In the genomic region with DNA sequence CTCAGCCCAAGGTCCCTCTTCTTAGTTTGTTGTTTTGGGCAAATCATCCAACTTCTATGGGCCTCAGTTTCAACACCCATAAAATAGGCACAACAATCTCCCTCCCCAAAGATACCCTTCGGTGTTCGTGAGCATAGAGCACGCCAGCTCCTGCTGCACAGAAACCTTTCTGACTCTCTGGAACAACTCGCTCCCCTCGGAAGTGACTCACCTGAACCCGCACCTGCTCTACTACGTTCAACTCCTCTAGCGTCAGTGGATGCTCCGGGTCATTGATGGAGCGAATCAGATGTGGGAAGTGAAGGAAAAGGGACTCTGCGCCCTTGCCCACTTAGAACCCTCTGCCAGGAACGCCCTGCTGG, we compare ENCODE assay signal across 1 cellular context.
A peak's percentile ranks its signal among the peaks of the same experiment; 100 is the strongest.
TF ChIP-seq lines count a peak whose summit lies in the region.

No MANE protein-coding gene starts in this region.

TF ChIP-seq in HepG2, 621 proteins besides CTCF, POLR2A, EP300 and RAD21 (continued from another document):
- TF ChIP-seq, protein P1, sequence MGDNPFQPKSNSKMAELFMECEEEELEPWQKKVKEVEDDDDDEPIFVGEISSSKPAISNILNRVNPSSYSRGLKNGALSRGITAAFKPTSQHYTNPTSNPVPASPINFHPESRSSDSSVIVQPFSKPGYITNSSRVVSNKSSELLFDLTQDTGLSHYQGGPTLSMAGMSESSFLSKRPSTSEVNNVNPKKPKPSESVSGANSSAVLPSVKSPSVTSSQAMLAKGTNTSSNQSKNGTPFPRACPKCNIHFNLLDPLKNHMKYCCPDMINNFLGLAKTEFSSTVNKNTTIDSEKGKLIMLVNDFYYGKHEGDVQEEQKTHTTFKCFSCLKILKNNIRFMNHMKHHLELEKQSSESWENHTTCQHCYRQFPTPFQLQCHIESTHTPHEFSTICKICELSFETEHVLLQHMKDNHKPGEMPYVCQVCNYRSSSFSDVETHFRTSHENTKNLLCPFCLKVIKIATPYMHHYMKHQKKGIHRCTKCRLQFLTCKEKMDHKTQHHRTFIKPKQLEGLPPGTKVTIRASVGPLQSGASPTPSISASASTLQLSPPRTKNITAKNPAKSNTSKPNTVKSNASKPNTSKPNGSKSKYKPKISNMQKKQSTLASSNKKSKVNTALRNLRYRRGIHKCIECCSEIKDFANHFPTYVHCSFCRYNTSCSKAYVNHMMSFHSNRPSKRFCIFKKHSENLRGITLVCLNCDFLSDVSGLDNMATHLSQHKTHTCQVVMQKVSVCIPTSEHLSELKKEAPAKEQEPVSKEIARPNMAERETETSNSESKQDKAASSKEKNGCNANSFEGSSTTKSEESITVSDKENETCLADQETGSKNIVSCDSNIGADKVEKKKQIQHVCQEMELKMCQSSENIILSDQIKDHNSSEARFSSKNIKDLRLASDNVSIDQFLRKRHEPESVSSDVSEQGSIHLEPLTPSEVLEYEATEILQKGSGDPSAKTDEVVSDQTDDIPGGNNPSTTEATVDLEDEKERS (CRISPR knock-in tag; IDR thresholded peaks at IDR 0.05) = no peak
- TF ChIP-seq ZNF737 (CRISPR knock-in tag; IDR thresholded peaks at IDR 0.05; ENCODE audit: borderline replicate concordance) (0 out of 2 replicates have a peak, but pooled peaks have one; percentile 78), ZNF644 (CRISPR knock-in tag; IDR thresholded peaks at IDR 0.05; ENCODE audit: low read depth) (no peak)
TF ChIP-seq in HepG2: peak in this region for 6.
